Comparison of ENCODE assay signal across 14 cellular contexts in the genomic region with DNA sequence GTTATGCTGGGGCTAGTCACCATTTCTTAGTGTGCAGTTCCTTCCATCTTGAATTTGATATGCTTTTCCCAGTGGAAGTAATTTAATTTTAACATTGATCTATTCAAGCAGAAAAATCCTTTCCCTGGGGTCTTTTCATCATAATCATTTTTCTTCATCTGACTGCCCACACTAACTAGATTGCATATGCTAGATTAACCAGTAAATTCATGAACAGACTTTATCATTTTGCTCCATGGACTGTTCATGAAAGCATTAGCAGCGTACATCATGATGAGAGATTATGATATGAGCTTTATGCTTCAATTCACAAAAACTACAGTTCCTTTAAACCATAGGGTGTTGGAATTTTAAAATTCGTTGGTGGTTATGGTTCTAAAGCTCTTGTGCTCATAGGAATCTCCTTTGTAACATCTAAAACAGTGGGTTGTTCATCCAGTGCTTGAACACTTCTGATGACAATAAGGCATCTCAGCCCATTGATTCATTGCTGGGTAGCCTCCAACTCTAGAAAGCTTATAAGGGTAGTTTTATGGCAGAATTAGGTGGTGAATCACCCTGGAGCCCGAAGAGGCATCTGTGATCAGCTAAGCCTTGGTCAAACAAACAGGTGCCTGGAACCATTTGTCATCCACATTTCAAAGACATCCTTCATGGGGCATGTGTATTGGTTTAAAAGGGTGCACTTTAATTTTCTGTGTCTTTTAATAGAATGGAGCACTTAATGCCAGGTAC.
DNase-seq lines count a peak whose midpoint lies in the region; ATAC-seq and TF ChIP-seq lines count a peak whose summit lies in the region.
"Had no signal": no experiment of that assay in that cellular context is flagged by ENCODE, and none has a peak within 500 bp of the region (broad histone marks: within the 10 kb centered on the region; RNA-seq: fewer than 3 reads in every experiment).

No MANE protein-coding gene starts in this region.

- TF ChIP-seq POLR2A in IMR-90 (IDR thresholded peaks at IDR 0.05; ENCODE audit: low read depth, low read length) (no peak), gastrocnemius medialis (IDR thresholded peaks at IDR 0.05) (no peak)

- no peak for TF ChIP-seq CTCF in BJ (IDR thresholded peaks at IDR 0.05; ENCODE audit: insufficient read depth, low read depth, low read length)
- TF ChIP-seq CTCF in IMR-90 (conservative IDR thresholded peaks at IDR 0.05; ENCODE audit: low read depth, low read length), result no peak
- TF ChIP-seq CTCF in RWPE2 (IDR thresholded peaks at IDR 0.05; ENCODE audit: poor library complexity, severe bottlenecking), result no peak
- no peak for TF ChIP-seq CTCF in foreskin fibroblast (IDR thresholded peaks at IDR 0.05; ENCODE audit: low read depth, low read length)
- TF ChIP-seq CTCF in gastrocnemius medialis (IDR thresholded peaks at IDR 0.05 in 4 of 5, conservative IDR thresholded peaks at IDR 0.05 in 1 of 5), result no peak

- no peaks in the 10 kb centered on the region for H3K79me1 ChIP-seq in IMR-90 (ENCODE audit: low read depth in 1 of 2, low read length in 2 of 2)

- H3K14ac ChIP-seq in IMR-90 (replicated peaks; ENCODE audit: low read depth, low read length), result no peak overlapping the region

- CTCF ChIA-PET in BJ (lab: Yijun Ruan, JAX), result interaction anchor here (0.6 to 1.1 kb wide), 2 partner anchors 16 to 57 kb away, joined by 3 read pairs; no protein-coding TSS in a partner anchor
- CTCF ChIA-PET in IMR-90 (lab: Yijun Ruan, JAX), result no interaction called here

- H3K18ac ChIP-seq in IMR-90 (ENCODE audit: low read depth, low read length), result no peak overlapping the region; the same call in 1 of the 2 replicates

- no peaks in the 10 kb centered on the region for H3K36me3 ChIP-seq in BJ (ENCODE audit: control insufficient read depth, insufficient read depth, low read length)
- H3K36me3 ChIP-seq in IMR-90 (ENCODE audit: control insufficient read depth, insufficient read depth, low read length), result no peaks in the 10 kb centered on the region
- no peaks in the 10 kb centered on the region for H3K36me3 ChIP-seq in RWPE2 (ENCODE audit: low read depth)
- H3K36me3 ChIP-seq in gastrocnemius medialis, result no peaks in the 10 kb centered on the region

- DNase-seq in BJ (ENCODE audit: low read depth), result peak; percentile 20
- DNase-seq in IMR-90, result peak; percentile 81
- DNase-seq in RWPE2 (ENCODE audit: low spot score), result no peak
- peak; percentile 79 to 91 for DNase-seq in foreskin fibroblast
- DNase-seq in epidermal melanocyte (ENCODE audit: insufficient read length, low spot score), result no peak
- no peak for DNase-seq in gastrocnemius medialis
- DNase-seq in COLO668 (lab: John Stamatoyannopoulos, UW; ENCODE audit: unreplicated experiment), result no peak
- DNase-seq: natural killer cell had no signal

- H2BK5ac ChIP-seq in IMR-90 (ENCODE audit: low read depth, low read length, poor library complexity, severe bottlenecking), result no peak overlapping the region

- no peak overlapping the region for H4K5ac ChIP-seq in IMR-90 (ENCODE audit: low read depth, low read length)

- intact Hi-C loops in IMR-90 (cut with micrococcal nuclease), result no loop called here
- intact Hi-C loops in gastrocnemius medialis (cut with DNase I; ENCODE audit: low total_unique reads), result no loop called here

- no peaks in the 10 kb centered on the region for H3K27me3 ChIP-seq in BJ (ENCODE audit: control insufficient read depth, insufficient read depth, low read length)
- H3K27me3 ChIP-seq in IMR-90 (ENCODE audit: control insufficient read depth, insufficient read depth, low read length), result no peaks in the 10 kb centered on the region
- H3K27me3 ChIP-seq in RWPE2 (ENCODE audit: insufficient read depth, poor library complexity, severe bottlenecking), result no peaks in the 10 kb centered on the region
- no peaks in the 10 kb centered on the region for H3K27me3 ChIP-seq in gastrocnemius medialis

- no peak overlapping the region for H2BK120ac ChIP-seq in IMR-90 (ENCODE audit: low read depth, low read length)

- H2AK9ac ChIP-seq in IMR-90 (replicated peaks; ENCODE audit: low read depth, low read length, poor library complexity), result no peak overlapping the region

- H3K23ac ChIP-seq in IMR-90 (ENCODE audit: low read depth, low read length), result no peak overlapping the region

- H3K9me1 ChIP-seq in IMR-90 (ENCODE audit: insufficient read depth, low read length), result no peaks in the 10 kb centered on the region

- TF ChIP-seq RAD21 in IMR-90 (IDR thresholded peaks at IDR 0.05; ENCODE audit: low read length), result no peak

- H4K20me1 ChIP-seq in IMR-90 (ENCODE audit: insufficient read depth, low read length), result no peaks in the 10 kb centered on the region

- no peak overlapping the region for H3K56ac ChIP-seq in IMR-90 (ENCODE audit: extremely low read depth, insufficient read depth, low read length)

- H3K4me2 ChIP-seq in IMR-90 (ENCODE audit: low read depth, low read length), result no peak overlapping the region

- H3K4me1 ChIP-seq in IMR-90 (ENCODE audit: control insufficient read depth, insufficient read depth, low read length) (0 out of 2 replicates have a peak, but pooled peaks cover 2% of the 10 kb centered on the region), RWPE2 (ENCODE audit: insufficient read depth, poor library complexity, severe bottlenecking) (no peaks in the 10 kb centered on the region), gastrocnemius medialis (no peaks in the 10 kb centered on the region)

- peak; percentile 73 for ATAC-seq in IMR-90 (ENCODE audit: low read depth)
- peak; percentile 97 for ATAC-seq in RWPE2 (ENCODE audit: low read depth)
- no peak for ATAC-seq in gastrocnemius medialis
- no peak for ATAC-seq in HG02938 (IDR thresholded peaks at IDR 0.05; ENCODE audit: unreplicated experiment)
- ATAC-seq: activated naive CD4-positive, alpha-beta T cell treated with anti-CD3 and anti-CD28 coated beads, Interleukin-2, amount 50 U/mL, for 72 hours; natural killer cell; sciatic nerve had no signal

- no peak overlapping the region for H3K9ac ChIP-seq in IMR-90 (ENCODE audit: low read depth, low read length)

- no peak overlapping the region for H3K4me3 ChIP-seq in BJ (ENCODE audit: low read depth, low read length)
- H3K4me3 ChIP-seq in IMR-90 (ENCODE audit: insufficient read depth, low read depth, low read length), result no peak overlapping the region
- no peak overlapping the region for H3K4me3 ChIP-seq in RWPE2 (ENCODE audit: severe bottlenecking)
- no peak overlapping the region for H3K4me3 ChIP-seq in foreskin fibroblast (ENCODE audit: low read depth in 1 of 2, low read length in 2 of 2)
- H3K4me3 ChIP-seq in gastrocnemius medialis, result no peak overlapping the region
- H3K4me3 ChIP-seq: coronary artery had no signal

- no TSS peak for BruUV-seq in IMR-90 (replicated peaks; lab: Mats Ljungman, UMichigan)

- dilution Hi-C loops in IMR-90 (cut with HindIII; ENCODE audit: low sequenced_read_pairs, unreplicated experiment), result no loop called here

- no CpG with 5 or more reads among the region's 3 CpGs for WGBS in IMR-90 (ENCODE audit: extremely low coverage in 2 of 2, insufficient read length in 1 of 2), 2 experiments

- H3K9me3 ChIP-seq in IMR-90 (ENCODE audit: control insufficient read depth, insufficient read depth, low read length), result no peaks in the 10 kb centered on the region
- H3K9me3 ChIP-seq in RWPE2 (ENCODE audit: severe bottlenecking), result no peaks in the 10 kb centered on the region
- no peaks in the 10 kb centered on the region for H3K9me3 ChIP-seq in gastrocnemius medialis

- no peak overlapping the region for H2AK5ac ChIP-seq in IMR-90 (ENCODE audit: low read depth, low read length)

- no peak overlapping the region for H4K91ac ChIP-seq in IMR-90 (ENCODE audit: insufficient read depth, low read depth, low read length)

- in situ Hi-C loops in IMR-90 (cut with MboI; ENCODE audit: low sequenced_read_pairs) (no loop called here), gastrocnemius medialis (cut with MboI; ENCODE audit: low sequenced_read_pairs in 4 of 4) (no loop called here)

- POLR2A ChIA-PET in BJ (lab: Charles Lee), result no interaction called here
- POLR2A ChIA-PET in IMR-90 (lab: Charles Lee; ENCODE audit: unreplicated experiment), result no interaction called here

- no peak overlapping the region for H2BK15ac ChIP-seq in IMR-90 (ENCODE audit: low read depth, low read length)

- H3K4ac ChIP-seq in IMR-90 (ENCODE audit: low read depth, low read length), result no peak overlapping the region

- H4K8ac ChIP-seq in IMR-90 (ENCODE audit: low read depth in 2 of 2, low read length in 2 of 2), result no peak overlapping the region

- no peak overlapping the region for H2BK20ac ChIP-seq in IMR-90 (ENCODE audit: low read depth, low read length)

- H2AFZ ChIP-seq in IMR-90 (replicated peaks; ENCODE audit: low read length, poor library complexity), result no peak overlapping the region

- H3K27ac ChIP-seq in IMR-90 (ENCODE audit: insufficient read depth, low read length) (no peak overlapping the region), RWPE2 (ENCODE audit: poor library complexity, severe bottlenecking) (no peak overlapping the region), gastrocnemius medialis (no peak overlapping the region)
- H3K27ac ChIP-seq: C4-2B, coronary artery, HL-60 had no signal

TF ChIP-seq in IMR-90, 13 proteins besides CTCF, POLR2A, EP300 and RAD21:
- TF ChIP-seq RCOR1 (IDR thresholded peaks at IDR 0.05; ENCODE audit: insufficient replicate concordance, low read length), result peak; percentile 97
- no peak for TF ChIP-seq MAFK (IDR thresholded peaks at IDR 0.05; ENCODE audit: low read depth, low read length)

Comparison
In these comparisons a context has a peak if more than half of its experiments do, and no peak if none do; other contexts are left out.
1. DNase-seq: peak in BJ (single experiment), IMR-90 (single experiment) and foreskin fibroblast (2 of 2); none in RWPE2 (single experiment), epidermal melanocyte (single experiment), gastrocnemius medialis (0 of 2) and COLO668 (single experiment).
2. ATAC-seq: peak in IMR-90 (single experiment) and RWPE2 (single experiment); none in gastrocnemius medialis (0 of 2) and HG02938 (single experiment).